ENCODE assay signal across 9 cellular contexts in genomic region chr6:32190946-32191677, GRCh38. TPM values are rescaled to one million over a fixed set of nuclear protein-coding genes. Genes with fewer than 3 reads are reported as not detected.
DNase-seq lines count a peak whose midpoint lies in the region; ATAC-seq and TF ChIP-seq lines count a peak whose summit lies in the region.
"Had no signal": no experiment of that assay in that cellular context is flagged by ENCODE, and none has a peak within 500 bp of the region (broad histone marks: within the 10 kb centered on the region; RNA-seq: fewer than 3 reads in every experiment).

No MANE protein-coding gene starts in this region.

- H3K4me1 Mint-ChIP-seq in progenitor cell of endocrine pancreas (ENCODE audit: low read depth) = peaks cover 47% of the 10 kb centered on the region

- H3K9me3 ChIP-seq in DOHH2 (ENCODE audit: control insufficient read depth, insufficient read depth, low read length) (no peaks in the 10 kb centered on the region), RWPE2 (ENCODE audit: severe bottlenecking) (no peaks in the 10 kb centered on the region), esophagus (ENCODE audit: control insufficient read depth in 2 of 2, insufficient read depth in 1 of 2, low read depth in 1 of 2, low read length in 1 of 2) (no peaks in the 10 kb centered on the region)
- H3K9me3 ChIP-seq: mucosa of descending colon had no signal

- H3K9me3 Mint-ChIP-seq in progenitor cell of endocrine pancreas (ENCODE audit: low read depth) = no peaks in the 10 kb centered on the region

- peaks cover 57% of the 10 kb centered on the region for H3K79me2 ChIP-seq in DOHH2 (ENCODE audit: control insufficient read depth, low read length)

- 77 to 80% methylated on average over 8 of the region's 8 CpGs for WGBS in esophagus, 2 donors

- peaks cover 48% of the 10 kb centered on the region for H3K36me3 ChIP-seq in DOHH2 (ENCODE audit: control insufficient read depth, low read length)
- H3K36me3 ChIP-seq in RWPE2 (ENCODE audit: low read depth) = peaks cover 18% of the 10 kb centered on the region
- peaks cover 0 to 12% of the 10 kb centered on the region in 2 donors for H3K36me3 ChIP-seq in esophagus (ENCODE audit: control insufficient read depth in 2 of 2, insufficient read depth in 2 of 2, low read length in 1 of 2)

- peaks cover 18% of the 10 kb centered on the region for H3F3A ChIP-seq in DOHH2 (ENCODE audit: control insufficient read depth, insufficient read depth)

- H3K27me3 Mint-ChIP-seq in progenitor cell of endocrine pancreas = no peaks in the 10 kb centered on the region

- no peaks in the 10 kb centered on the region for H3K9me2 ChIP-seq in DOHH2 (replicated peaks; ENCODE audit: control insufficient read depth, low read length)

- H3K27ac Mint-ChIP-seq in progenitor cell of endocrine pancreas = peak overlapping the region; percentile 84

- no peak for ATAC-seq in RWPE2 (ENCODE audit: low read depth)

- H3K4me2 ChIP-seq in DOHH2 (ENCODE audit: low read length) = peak overlapping the region; percentile 100

- no peak for TF ChIP-seq CTCF in DOHH2 (IDR thresholded peaks at IDR 0.05; ENCODE audit: low read depth, low read length, poor library complexity, severe bottlenecking)
- TF ChIP-seq CTCF in RWPE2 (IDR thresholded peaks at IDR 0.05; ENCODE audit: poor library complexity, severe bottlenecking) = no peak
- no peak for TF ChIP-seq CTCF in progenitor cell of endocrine pancreas (IDR thresholded peaks at IDR 0.05; ENCODE audit: unreplicated experiment)
- TF ChIP-seq CTCF in GM13977 (IDR thresholded peaks at IDR 0.05; ENCODE audit: extremely low read depth, insufficient read depth, missing control alignments) = no peak

- H3K4me1 ChIP-seq in DOHH2 (ENCODE audit: control insufficient read depth, low read length) (peaks cover 75% of the 10 kb centered on the region), RWPE2 (ENCODE audit: insufficient read depth, poor library complexity, severe bottlenecking) (peaks cover 11% of the 10 kb centered on the region), esophagus (ENCODE audit: control insufficient read depth in 2 of 2, insufficient read depth in 2 of 2, low read length in 1 of 2) (peaks cover 3 to 6% of the 10 kb centered on the region in 2 donors)

- H3K4me3 Mint-ChIP-seq in progenitor cell of endocrine pancreas (ENCODE audit: low read depth) = peak overlapping the region; percentile 40

- in situ Hi-C loops in GM13977 (cut with MboI; ENCODE audit: low pct_unique_long_range_greater_than_20kb, low sequenced_read_pairs, unreplicated experiment) = no loop called here

- peak overlapping the region; percentile 90 for H3K27ac ChIP-seq in DOHH2 (ENCODE audit: low read depth, low read length)
- H3K27ac ChIP-seq in RWPE2 (ENCODE audit: poor library complexity, severe bottlenecking) = peak overlapping the region; percentile 81
- H3K27ac ChIP-seq in esophagus (ENCODE audit: low read depth in 2 of 2, low read length in 1 of 2) = peak overlapping the region; percentile 85 to 97

- no peaks in the 10 kb centered on the region for H4K20me1 ChIP-seq in DOHH2 (ENCODE audit: control insufficient read depth, insufficient read depth, low read depth, low read length)

- DNase-seq in RWPE2 (ENCODE audit: low spot score) = no peak
- DNase-seq in progenitor cell of endocrine pancreas (ENCODE audit: low spot score, unreplicated experiment) = no peak
- no peak for DNase-seq in stimulated activated CD4-positive, alpha-beta T cell treated with anti-CD3 and anti-CD28 coated beads, Interleukin-12 subunit alpha, Interleukin-12 subunit beta, amount 100 ng/mL, for 4 hours
- DNase-seq in occipital lobe (lab: John Stamatoyannopoulos, UW) = no peak
- no peak for DNase-seq in mucosa of gallbladder (ENCODE audit: low spot score)
- no peak for DNase-seq in GM13977 (ENCODE audit: low spot score)

- H3K4me3 ChIP-seq in DOHH2 (ENCODE audit: low read length) = peak overlapping the region; percentile 83
- H3K4me3 ChIP-seq in RWPE2 (ENCODE audit: severe bottlenecking) = no peak overlapping the region
- peak overlapping the region in 1 of 2 donors; percentile 12 for H3K4me3 ChIP-seq in esophagus (ENCODE audit: low read depth in 1 of 2, low read length in 2 of 2)

- H3K27me3 ChIP-seq in DOHH2 (ENCODE audit: control insufficient read depth, low read length) = no peaks in the 10 kb centered on the region
- no peaks in the 10 kb centered on the region for H3K27me3 ChIP-seq in RWPE2 (ENCODE audit: insufficient read depth, poor library complexity, severe bottlenecking)
- no peaks in the 10 kb centered on the region for H3K27me3 ChIP-seq in esophagus (ENCODE audit: control insufficient read depth in 1 of 2, insufficient read depth in 2 of 2, low read length in 2 of 2)

- peaks cover 10% of the 10 kb centered on the region for H3K36me3 Mint-ChIP-seq in progenitor cell of endocrine pancreas (ENCODE audit: insufficient read depth)

RNA-seq across cellular contexts. Expression of gene PBX2, which starts 1.1 kb away (rescaled TPM):
- polyA plus RNA-seq in esophagus = 10 to 100 TPM; 29.4 to 49.8 TPM
- total RNA-seq in progenitor cell of endocrine pancreas = 260 and 261 TPM in 2 replicates
- 18.1 TPM for total RNA-seq in occipital lobe
- total RNA-seq in mucosa of gallbladder = 95.0 TPM

RNA-seq across cellular contexts. Expression of gene GPSM3, which starts 1.3 kb away (rescaled TPM):
- polyA plus RNA-seq in esophagus = 1 to 10 TPM; 4.0 to 4.6 TPM
- total RNA-seq in progenitor cell of endocrine pancreas = 6.1 and 6.5 TPM in 2 replicates
- total RNA-seq in occipital lobe = 0.78 TPM
- 19.6 TPM for total RNA-seq in mucosa of gallbladder

RNA-seq across cellular contexts. Expression of gene AGER, which starts 7.1 kb away (rescaled TPM):
- polyA plus RNA-seq in esophagus = 1 to 10 TPM; 3.5 to 8.3 TPM
- 28.5 and 29.9 TPM in 2 replicates for total RNA-seq in progenitor cell of endocrine pancreas
- 0.78 TPM for total RNA-seq in occipital lobe
- total RNA-seq in mucosa of gallbladder = 11.8 TPM

RNA-seq across cellular contexts. Expression of gene RNF5, which starts 12.9 kb away (rescaled TPM):
- 10 to 100 TPM; 36.3 to 44.9 TPM for polyA plus RNA-seq in esophagus
- total RNA-seq in progenitor cell of endocrine pancreas (91.2 and 92.2 TPM in 2 replicates), occipital lobe (71.7 TPM), mucosa of gallbladder (93.1 TPM)

RNA-seq across cellular contexts. Expression of gene AGPAT1, which starts 15.2 kb away (rescaled TPM):
- polyA plus RNA-seq in esophagus = 10 to 100 TPM; 15.3 to 18.3 TPM
- 94.1 and 102 TPM in 2 replicates for total RNA-seq in progenitor cell of endocrine pancreas
- 13.6 TPM for total RNA-seq in occipital lobe
- total RNA-seq in mucosa of gallbladder = 88.4 TPM
